In genomic region chr13:95191821-95192220, GRCh38 we compare ENCODE assay signal across 9 cellular contexts.
DNase-seq lines count a peak whose midpoint lies in the region; ATAC-seq and TF ChIP-seq lines count a peak whose summit lies in the region.
"Had no signal": no experiment of that assay in that cellular context is flagged by ENCODE, and none has a peak within 500 bp of the region (broad histone marks: within the 10 kb centered on the region; RNA-seq: fewer than 3 reads in every experiment).

No MANE protein-coding gene starts in this region.

- H3K4me3 ChIP-seq in OCI-LY3 (ENCODE audit: low read length) = no peak overlapping the region
- no peak overlapping the region for H3K4me3 ChIP-seq in neural progenitor cell

- no peak overlapping the region for H3K27ac Mint-ChIP-seq in neural progenitor cell

- peaks cover 4% of the 10 kb centered on the region for H3K36me3 Mint-ChIP-seq in neural progenitor cell

- DNase-seq in DMS 273 treated with DMSO at 0.1 percent for 48 hours (lab: John Stamatoyannopoulos, UW) (peak; percentile 22), activated T-cell treated with anti-CD3 and anti-CD28 coated beads for 48 hours (ENCODE audit: low read depth) (peak; percentile 56), fibroblast of peridontal ligament (ENCODE audit: extremely low read depth) (peak; percentile 79), neural progenitor cell (ENCODE audit: low spot score) (peak; percentile 89), superior temporal gyrus (ENCODE audit: extremely low spot score) (peak; percentile 70)

- TF ChIP-seq CTCF in OCI-LY3 (IDR thresholded peaks at IDR 0.05; ENCODE audit: low read depth, low read length) (peak; percentile 98), neural progenitor cell (IDR thresholded peaks at IDR 0.05) (peak; percentile 97)

- no peak overlapping the region for H3K4me2 ChIP-seq in OCI-LY3 (ENCODE audit: low read length)
- H3K4me2 ChIP-seq in neural progenitor cell = no peak overlapping the region

- H3K9me3 Mint-ChIP-seq in neural progenitor cell = no peaks in the 10 kb centered on the region

- H4K20me1 ChIP-seq in OCI-LY3 (ENCODE audit: insufficient read depth, low read length) (no peaks in the 10 kb centered on the region), neural progenitor cell (ENCODE audit: low read depth) (no peaks in the 10 kb centered on the region)

- no peak overlapping the region for H3K9ac ChIP-seq in OCI-LY3 (ENCODE audit: low read length)
- H3K9ac ChIP-seq in neural progenitor cell = no peak overlapping the region

- peak; percentile 94 for ATAC-seq in GM21360 (IDR thresholded peaks at IDR 0.05; ENCODE audit: unreplicated experiment)
- ATAC-seq in HG03571 (IDR thresholded peaks at IDR 0.05; ENCODE audit: unreplicated experiment) = peak; percentile 83

- H3F3A ChIP-seq in neural progenitor cell (ENCODE audit: low read depth) = peaks cover 4% of the 10 kb centered on the region

- H3K27me3 Mint-ChIP-seq in neural progenitor cell (ENCODE audit: insufficient read depth, low read depth) = no peaks in the 10 kb centered on the region

- H3K9me3 ChIP-seq in OCI-LY3 (ENCODE audit: insufficient read depth, low read length) (no peaks in the 10 kb centered on the region), neural progenitor cell (ENCODE audit: low read depth) (no peaks in the 10 kb centered on the region)

- no peak overlapping the region for H3K4me3 Mint-ChIP-seq in neural progenitor cell

- H3K27me3 ChIP-seq in OCI-LY3 (ENCODE audit: low read depth, low read length) = no peaks in the 10 kb centered on the region
- H3K27me3 ChIP-seq in neural progenitor cell = no peaks in the 10 kb centered on the region

- H2AFZ ChIP-seq in OCI-LY3 (ENCODE audit: low read depth, low read length) (no peak overlapping the region), neural progenitor cell (replicated peaks) (peak overlapping the region; percentile 43)

- peaks cover 9% of the 10 kb centered on the region for H3K4me1 Mint-ChIP-seq in neural progenitor cell

- H3K36me3 ChIP-seq in OCI-LY3 (replicated peaks; ENCODE audit: low read depth, low read length) = no peaks in the 10 kb centered on the region
- no peaks in the 10 kb centered on the region for H3K36me3 ChIP-seq in neural progenitor cell

- no peaks in the 10 kb centered on the region for H3K79me2 ChIP-seq in OCI-LY3 (ENCODE audit: low read length)
- no peaks in the 10 kb centered on the region for H3K79me2 ChIP-seq in neural progenitor cell (ENCODE audit: low read depth)

- H3K27ac ChIP-seq in OCI-LY3 (ENCODE audit: low read length) (no peak overlapping the region), neural progenitor cell (no peak overlapping the region)
- H3K27ac ChIP-seq: epithelial cell of prostate had no signal

- H3K4me1 ChIP-seq in OCI-LY3 (ENCODE audit: low read length) (peaks cover 3% of the 10 kb centered on the region; the same call in 1 of the 2 replicates), neural progenitor cell (peaks cover 7% of the 10 kb centered on the region)

Comparison
In these comparisons a context has a peak if more than half of its experiments do, and no peak if none do; other contexts are left out.
1. DNase-seq: peak in every context shown above with its lines; median percentile 89 in neural progenitor cell; 79 in fibroblast of peridontal ligament; 70 in superior temporal gyrus; 56 in activated T-cell treated with anti-CD3 and anti-CD28 coated beads for 48 hours; 22 in DMS 273 treated with DMSO at 0.1 percent for 48 hours.